ENCODE assay signal across 4 cellular contexts in the genomic region with DNA sequence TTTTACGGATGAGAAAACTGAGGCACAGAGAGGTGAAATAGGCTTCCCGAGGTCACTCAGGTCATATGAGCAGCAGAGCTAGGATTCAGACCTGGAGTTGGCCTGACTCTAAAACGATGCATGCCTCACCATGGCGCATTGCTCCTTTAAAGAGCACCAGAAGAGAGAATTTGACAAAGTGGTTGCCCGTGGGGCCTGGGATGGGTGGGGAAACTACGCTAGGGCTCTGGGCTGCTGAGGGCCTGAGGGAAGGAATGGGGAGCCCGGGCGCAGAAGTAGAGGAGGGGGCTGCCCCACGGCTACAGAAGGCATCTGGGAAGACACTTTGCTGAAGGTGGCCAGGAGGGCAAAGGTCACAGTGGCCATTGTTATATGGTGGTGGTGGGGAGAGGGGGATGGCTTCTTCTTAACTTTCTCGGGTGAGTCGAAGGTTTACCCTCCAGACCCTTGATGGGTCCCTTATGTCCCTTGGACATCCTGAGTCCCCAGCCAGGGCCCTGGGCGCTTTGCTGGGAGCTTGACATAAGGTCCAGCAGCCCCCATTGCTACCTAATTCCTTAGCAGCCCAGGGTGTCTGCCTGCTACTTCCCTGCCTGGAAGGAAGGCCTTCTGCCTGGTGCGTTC. TPM values are rescaled to one million over a fixed set of nuclear protein-coding genes. Genes with fewer than 3 reads are reported as not detected.
"Had no signal": no experiment of that assay in that cellular context is flagged by ENCODE, and none has a peak within 500 bp of the region (broad histone marks: within the 10 kb centered on the region; RNA-seq: fewer than 3 reads in every experiment).

No MANE protein-coding gene starts in this region.

RNA-seq across cellular contexts. Expression of gene NOS2, which starts 55.0 kb away (rescaled TPM):
- total RNA-seq: mammary epithelial cell, mononuclear cell, thoracic aorta had no signal
- polyA plus RNA-seq: keratinocyte, mammary epithelial cell had no signal
